15 cellular contexts compared by ENCODE assay signal in genomic region chr3:52614689-52615088, GRCh38.
"Had no signal": no experiment of that assay in that cellular context is flagged by ENCODE, and none has a peak within 500 bp of the region (broad histone marks: within the 10 kb centered on the region; RNA-seq: fewer than 3 reads in every experiment).

No MANE protein-coding gene starts in this region.

- H3K9me3 ChIP-seq: esophagus squamous epithelium, gastroesophageal sphincter, heart right ventricle, pancreas, tibial nerve had no signal

- H3K27me3 ChIP-seq: esophagus squamous epithelium, gastroesophageal sphincter, heart right ventricle, pancreas, tibial nerve had no signal

- H3K4me1 ChIP-seq: esophagus squamous epithelium, gastroesophageal sphincter, heart right ventricle, pancreas, tibial nerve had no signal

- H3K27ac ChIP-seq: esophagus squamous epithelium, gastroesophageal sphincter, heart right ventricle, pancreas, tibial nerve had no signal

- DNase-seq: activated naive CD4-positive, alpha-beta T cell treated with Interleukin-2 at 50 U/mL for 16 hours; activated T-cell treated with anti-CD3 and anti-CD28 coated beads for 4 hours; effector CD8-positive, alpha-beta T cell; esophagus squamous epithelium; heart right ventricle; left colon; naive B cell; pancreas; retina; stimulated activated CD4-positive, alpha-beta T cell treated with anti-CD3 and anti-CD28 coated beads, Interleukin-2, amount 100 ng/mL, for 48 hours; stimulated activated naive B cell treated with anti-CD40 and anti-IgM and Interleukin-4, amounts not matched to agents 10 μg/mL and 1 μg/mL and 100 μg/mL, for 72 hours; T-helper 9 cell had no signal

- H3K4me3 ChIP-seq: esophagus squamous epithelium, gastroesophageal sphincter, heart right ventricle, lung, pancreas, tibial nerve had no signal
